In genomic region chr2:157684940-157685466, GRCh38 we compare ENCODE assay signal across 1 cellular context.
TF ChIP-seq lines count a peak whose summit lies in the region.

No MANE protein-coding gene starts in this region.

TF ChIP-seq in WTC11, 78 proteins besides CTCF, POLR2A, EP300 and RAD21 (continued from another document):
- TF ChIP-seq E2F4 (CRISPR knock-in tag; IDR thresholded peaks at IDR 0.05; ENCODE audit: borderline replicate concordance, low read depth) (no peak), MXD4 (CRISPR knock-in tag; IDR thresholded peaks at IDR 0.05; ENCODE audit: borderline replicate concordance) (no peak), TEAD4 (CRISPR knock-in tag; IDR thresholded peaks at IDR 0.05) (no peak), USF2 (CRISPR knock-in tag; IDR thresholded peaks at IDR 0.05) (no peak), SOX15 (CRISPR knock-in tag; IDR thresholded peaks at IDR 0.05) (no peak)
- TF ChIP-seq, protein P1, sequence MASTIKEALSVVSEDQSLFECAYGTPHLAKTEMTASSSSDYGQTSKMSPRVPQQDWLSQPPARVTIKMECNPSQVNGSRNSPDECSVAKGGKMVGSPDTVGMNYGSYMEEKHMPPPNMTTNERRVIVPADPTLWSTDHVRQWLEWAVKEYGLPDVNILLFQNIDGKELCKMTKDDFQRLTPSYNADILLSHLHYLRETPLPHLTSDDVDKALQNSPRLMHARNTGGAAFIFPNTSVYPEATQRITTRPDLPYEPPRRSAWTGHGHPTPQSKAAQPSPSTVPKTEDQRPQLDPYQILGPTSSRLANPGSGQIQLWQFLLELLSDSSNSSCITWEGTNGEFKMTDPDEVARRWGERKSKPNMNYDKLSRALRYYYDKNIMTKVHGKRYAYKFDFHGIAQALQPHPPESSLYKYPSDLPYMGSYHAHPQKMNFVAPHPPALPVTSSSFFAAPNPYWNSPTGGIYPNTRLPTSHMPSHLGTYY (CRISPR knock-in tag; IDR thresholded peaks at IDR 0.05), result no peak
- TF ChIP-seq, protein P2, sequence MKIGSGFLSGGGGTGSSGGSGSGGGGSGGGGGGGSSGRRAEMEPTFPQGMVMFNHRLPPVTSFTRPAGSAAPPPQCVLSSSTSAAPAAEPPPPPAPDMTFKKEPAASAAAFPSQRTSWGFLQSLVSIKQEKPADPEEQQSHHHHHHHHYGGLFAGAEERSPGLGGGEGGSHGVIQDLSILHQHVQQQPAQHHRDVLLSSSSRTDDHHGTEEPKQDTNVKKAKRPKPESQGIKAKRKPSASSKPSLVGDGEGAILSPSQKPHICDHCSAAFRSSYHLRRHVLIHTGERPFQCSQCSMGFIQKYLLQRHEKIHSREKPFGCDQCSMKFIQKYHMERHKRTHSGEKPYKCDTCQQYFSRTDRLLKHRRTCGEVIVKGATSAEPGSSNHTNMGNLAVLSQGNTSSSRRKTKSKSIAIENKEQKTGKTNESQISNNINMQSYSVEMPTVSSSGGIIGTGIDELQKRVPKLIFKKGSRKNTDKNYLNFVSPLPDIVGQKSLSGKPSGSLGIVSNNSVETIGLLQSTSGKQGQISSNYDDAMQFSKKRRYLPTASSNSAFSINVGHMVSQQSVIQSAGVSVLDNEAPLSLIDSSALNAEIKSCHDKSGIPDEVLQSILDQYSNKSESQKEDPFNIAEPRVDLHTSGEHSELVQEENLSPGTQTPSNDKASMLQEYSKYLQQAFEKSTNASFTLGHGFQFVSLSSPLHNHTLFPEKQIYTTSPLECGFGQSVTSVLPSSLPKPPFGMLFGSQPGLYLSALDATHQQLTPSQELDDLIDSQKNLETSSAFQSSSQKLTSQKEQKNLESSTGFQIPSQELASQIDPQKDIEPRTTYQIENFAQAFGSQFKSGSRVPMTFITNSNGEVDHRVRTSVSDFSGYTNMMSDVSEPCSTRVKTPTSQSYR (CRISPR knock-in tag; IDR thresholded peaks at IDR 0.05), result no peak
